18 cellular contexts compared by ENCODE assay signal in genomic region chr2:159996792-159997546, GRCh38.
DNase-seq lines count a peak whose midpoint lies in the region; ATAC-seq, FAIRE-seq and TF ChIP-seq lines count a peak whose summit lies in the region.
"Had no signal": no experiment of that assay in that cellular context is flagged by ENCODE, and none has a peak within 500 bp of the region (broad histone marks: within the 10 kb centered on the region; RNA-seq: fewer than 3 reads in every experiment).

No MANE protein-coding gene starts in this region.

- H3K9me3 ChIP-seq in heart right ventricle (peaks cover 0 to 5% (median 0%) of the 10 kb centered on the region in 11 donors), osteoblast (ENCODE audit: low read depth, low read length) (no peaks in the 10 kb centered on the region)
- H3K9me3 ChIP-seq: BE2C had no signal

- WGBS in heart right ventricle, 2 donors, result 35 to 38% methylated on average over 3 of the region's 3 CpGs

- no peak overlapping the region for H3K4me3 ChIP-seq in bronchial epithelial cell (ENCODE audit: low read depth, low read length)
- no peak overlapping the region for H3K4me3 ChIP-seq in heart right ventricle
- H3K4me3 ChIP-seq in osteoblast (ENCODE audit: insufficient read depth, low read length), result no peak overlapping the region
- H3K4me3 ChIP-seq: lung had no signal

- no peaks in the 10 kb centered on the region for H3K4me1 Mint-ChIP-seq in Calu3 (ENCODE audit: low read depth, unreplicated experiment)
- H3K4me1 Mint-ChIP-seq: stimulated activated effector memory CD8-positive, alpha-beta T cell treated with anti-CD3 and anti-CD28 coated beads, Interleukin-12 subunit alpha, Interleukin-12 subunit beta, amount 100 ng/mL, for 72 hours had no signal

- no peak for TF ChIP-seq CTCF in bronchial epithelial cell (IDR thresholded peaks at IDR 0.05; ENCODE audit: insufficient read depth, low read length, severe bottlenecking)
- no peak for TF ChIP-seq CTCF in heart right ventricle (IDR thresholded peaks at IDR 0.05)
- no peak for TF ChIP-seq CTCF in osteoblast (IDR thresholded peaks at IDR 0.05; ENCODE audit: extremely low read depth, low read depth, low read length)
- no peak for TF ChIP-seq CTCF in Calu3 (IDR thresholded peaks at IDR 0.05; ENCODE audit: unreplicated experiment)

- peaks cover 2 to 21% (median 12%) of the 10 kb centered on the region in 9 donors for H3K4me1 ChIP-seq in heart right ventricle
- peaks cover 18% of the 10 kb centered on the region for H3K4me1 ChIP-seq in osteoblast (ENCODE audit: insufficient read depth, low read length)
- H3K4me1 ChIP-seq: BE2C had no signal

- H3K4me2 ChIP-seq in osteoblast (ENCODE audit: insufficient read depth, low read length), result no peak overlapping the region

- H2AFZ ChIP-seq in osteoblast (ENCODE audit: low read length), result peak overlapping the region; percentile 19

- H4K20me1 ChIP-seq in osteoblast (ENCODE audit: insufficient read depth, low read length), result no peaks in the 10 kb centered on the region

- no TSS peak for BruUV-seq in Calu3 (replicated peaks; lab: Mats Ljungman, UMichigan)

- H3K27me3 Mint-ChIP-seq in Calu3 (ENCODE audit: unreplicated experiment), result no peaks in the 10 kb centered on the region

- FAIRE-seq in bronchial epithelial cell (lab: Jason Lieb, UNC), result no peak
- FAIRE-seq: GM12892 had no signal

- CTCF ChIA-PET in Calu3 (lab: Charles Lee), result no interaction called here

- no peaks in the 10 kb centered on the region for H3K9me3 Mint-ChIP-seq in Calu3 (ENCODE audit: low read depth, unreplicated experiment)
- H3K9me3 Mint-ChIP-seq: stimulated activated effector memory CD8-positive, alpha-beta T cell treated with anti-CD3 and anti-CD28 coated beads, Interleukin-12 subunit alpha, Interleukin-12 subunit beta, amount 100 ng/mL, for 72 hours had no signal

- no peaks in the 10 kb centered on the region for H3K36me3 Mint-ChIP-seq in Calu3 (ENCODE audit: insufficient read depth, unreplicated experiment)
- H3K36me3 Mint-ChIP-seq: stimulated activated effector memory CD8-positive, alpha-beta T cell treated with anti-CD3 and anti-CD28 coated beads, Interleukin-12 subunit alpha, Interleukin-12 subunit beta, amount 100 ng/mL, for 72 hours had no signal

- intact Hi-C loops in heart right ventricle (cut with DNase I) (no loop called here), Calu3 (cut with micrococcal nuclease; ENCODE audit: unreplicated experiment) (no loop called here)

- H3K27ac Mint-ChIP-seq in Calu3 (ENCODE audit: unreplicated experiment), result no peak overlapping the region
- H3K27ac Mint-ChIP-seq: activated CD8-positive, alpha-beta T cell treated with anti-CD3 and anti-CD28 coated beads, Interleukin-2, amount 10 ng/mL, durations not matched to agents 7 days and 5 days; stimulated activated effector memory CD8-positive, alpha-beta T cell treated with anti-CD3 and anti-CD28 coated beads, Interleukin-12 subunit alpha, Interleukin-12 subunit beta, amount 100 ng/mL, for 72 hours had no signal

- H3K79me2 ChIP-seq in osteoblast (ENCODE audit: insufficient read depth, low read length), result no peaks in the 10 kb centered on the region

- H3K27ac ChIP-seq in heart right ventricle (peak overlapping the region in 6 of 10 donors; percentile 1 to 33 (median 9)), osteoblast (ENCODE audit: low read depth, low read length) (peak overlapping the region; percentile 59)

- ATAC-seq in heart right ventricle, result peak in 5 of 8 donors; percentile 21 to 63 (median 55)
- ATAC-seq in HG02973 (IDR thresholded peaks at IDR 0.05; ENCODE audit: unreplicated experiment), result no peak
- no peak for ATAC-seq in esophagus mucosa
- ATAC-seq: activated CD8-positive, alpha-beta T cell treated with anti-CD3 and anti-CD28 coated beads, Interleukin-2, amount 10 ng/mL, durations not matched to agents 7 days and 5 days; stimulated activated effector memory CD8-positive, alpha-beta T cell treated with anti-CD3 and anti-CD28 coated beads, Interleukin-12 subunit alpha, Interleukin-12 subunit beta, amount 100 ng/mL, for 72 hours had no signal

- no peaks in the 10 kb centered on the region for H3K27me3 ChIP-seq in bronchial epithelial cell (ENCODE audit: control insufficient read depth, insufficient read depth, low read length)
- no peaks in the 10 kb centered on the region for H3K27me3 ChIP-seq in heart right ventricle
- no peaks in the 10 kb centered on the region for H3K27me3 ChIP-seq in osteoblast (ENCODE audit: insufficient read depth, low read length)
- H3K27me3 ChIP-seq: BE2C had no signal

- peak; percentile 12 for DNase-seq in EL
- peak; percentile 5 for DNase-seq in bronchial epithelial cell (ENCODE audit: low read depth)
- DNase-seq in heart right ventricle, result no peak
- no peak for DNase-seq in osteoblast (ENCODE audit: insufficient read length, low spot score, missing footprints)
- no peak for DNase-seq in Calu3
- no peak for DNase-seq in DMS153 (lab: John Stamatoyannopoulos, UW)
- DNase-seq: activated CD8-positive, alpha-beta T cell treated with anti-CD3 and anti-CD28 coated beads, Interleukin-2, amount 10 ng/mL, durations not matched to agents 7 days and 5 days; activated naive CD4-positive, alpha-beta T cell; BE2C; DMS79 treated with DMSO at 0.1 percent for 48 hours; KG1; NCI-H187; NCI-H69 had no signal

- H3K36me3 ChIP-seq in bronchial epithelial cell (ENCODE audit: control insufficient read depth, insufficient read depth, low read length) (no peaks in the 10 kb centered on the region), heart right ventricle (no peaks in the 10 kb centered on the region), osteoblast (ENCODE audit: insufficient read depth, low read length) (no peaks in the 10 kb centered on the region)
- H3K36me3 ChIP-seq: BE2C had no signal

- no peak overlapping the region for H3K4me3 Mint-ChIP-seq in Calu3 (ENCODE audit: low read depth, unreplicated experiment)
- H3K4me3 Mint-ChIP-seq: activated CD8-positive, alpha-beta T cell treated with anti-CD3 and anti-CD28 coated beads, Interleukin-2, amount 10 ng/mL, durations not matched to agents 7 days and 5 days; stimulated activated effector memory CD8-positive, alpha-beta T cell treated with anti-CD3 and anti-CD28 coated beads, Interleukin-12 subunit alpha, Interleukin-12 subunit beta, amount 100 ng/mL, for 72 hours had no signal

Comparison
In these comparisons a context has a peak if more than half of its experiments do, and no peak if none do; other contexts are left out.
1. DNase-seq: peak in EL (single experiment) and bronchial epithelial cell (single experiment); none in heart right ventricle (0 of 2), osteoblast (single experiment), Calu3 (single experiment) and DMS153 (single experiment).
2. ATAC-seq: peak in heart right ventricle (5 of 8); none in HG02973 (single experiment) and esophagus mucosa (single experiment).